Comparison of ENCODE assay signal across 1 cellular context in the genomic region with DNA sequence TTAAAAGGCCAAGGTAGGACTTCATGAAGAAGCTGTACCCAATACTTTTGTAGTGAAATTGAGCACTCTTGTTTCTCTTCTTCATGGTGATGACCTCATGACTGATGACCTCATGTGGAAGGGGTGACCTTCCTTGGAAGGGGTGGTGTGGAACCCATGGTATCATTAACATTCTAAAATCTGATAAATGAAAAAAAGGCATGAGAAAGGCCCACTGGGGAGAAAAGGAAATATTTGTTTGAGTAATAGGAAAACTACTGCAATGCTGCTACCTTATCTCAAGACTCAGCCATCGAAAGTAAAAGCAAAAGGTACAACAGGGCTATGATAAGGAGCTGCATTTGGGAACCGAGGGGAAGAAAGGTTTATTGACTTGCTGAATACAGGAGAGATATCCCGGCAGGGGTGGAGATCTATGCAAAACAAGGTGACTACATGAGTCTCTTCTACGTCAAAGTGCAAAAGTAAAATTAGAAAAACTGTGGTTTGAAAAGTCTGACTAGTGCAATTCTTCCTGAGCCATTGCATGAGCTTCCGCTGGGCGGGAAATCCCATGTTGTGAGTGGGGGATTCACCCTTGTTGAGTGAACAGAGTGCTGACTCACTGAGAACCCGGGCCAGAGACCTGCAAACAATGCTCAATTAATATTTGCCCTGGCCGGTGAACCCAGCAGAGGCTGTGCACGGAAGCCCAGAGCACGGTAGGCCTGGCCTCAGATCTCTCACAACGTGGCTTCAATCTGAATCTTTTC.
A peak's percentile ranks its signal among the peaks of the same experiment; 100 is the strongest.
TF ChIP-seq lines count a peak whose summit lies in the region.

No MANE protein-coding gene starts in this region.

TF ChIP-seq in HepG2, 621 proteins besides CTCF, POLR2A, EP300 and RAD21 (continued from another document and continues in another):
- peak; percentile 70 for TF ChIP-seq IRF2 (CRISPR knock-in tag; IDR thresholded peaks at IDR 0.05)
- TF ChIP-seq ZNF138 (CRISPR knock-in tag; IDR thresholded peaks at IDR 0.05; ENCODE audit: low read depth): no peak
- TF ChIP-seq, protein P1, sequence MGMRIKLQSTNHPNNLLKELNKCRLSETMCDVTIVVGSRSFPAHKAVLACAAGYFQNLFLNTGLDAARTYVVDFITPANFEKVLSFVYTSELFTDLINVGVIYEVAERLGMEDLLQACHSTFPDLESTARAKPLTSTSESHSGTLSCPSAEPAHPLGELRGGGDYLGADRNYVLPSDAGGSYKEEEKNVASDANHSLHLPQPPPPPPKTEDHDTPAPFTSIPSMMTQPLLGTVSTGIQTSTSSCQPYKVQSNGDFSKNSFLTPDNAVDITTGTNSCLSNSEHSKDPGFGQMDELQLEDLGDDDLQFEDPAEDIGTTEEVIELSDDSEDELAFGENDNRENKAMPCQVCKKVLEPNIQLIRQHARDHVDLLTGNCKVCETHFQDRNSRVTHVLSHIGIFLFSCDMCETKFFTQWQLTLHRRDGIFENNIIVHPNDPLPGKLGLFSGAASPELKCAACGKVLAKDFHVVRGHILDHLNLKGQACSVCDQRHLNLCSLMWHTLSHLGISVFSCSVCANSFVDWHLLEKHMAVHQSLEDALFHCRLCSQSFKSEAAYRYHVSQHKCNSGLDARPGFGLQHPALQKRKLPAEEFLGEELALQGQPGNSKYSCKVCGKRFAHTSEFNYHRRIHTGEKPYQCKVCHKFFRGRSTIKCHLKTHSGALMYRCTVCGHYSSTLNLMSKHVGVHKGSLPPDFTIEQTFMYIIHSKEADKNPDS (CRISPR knock-in tag; IDR thresholded peaks at IDR 0.05): no peak
- TF ChIP-seq, protein P2, sequence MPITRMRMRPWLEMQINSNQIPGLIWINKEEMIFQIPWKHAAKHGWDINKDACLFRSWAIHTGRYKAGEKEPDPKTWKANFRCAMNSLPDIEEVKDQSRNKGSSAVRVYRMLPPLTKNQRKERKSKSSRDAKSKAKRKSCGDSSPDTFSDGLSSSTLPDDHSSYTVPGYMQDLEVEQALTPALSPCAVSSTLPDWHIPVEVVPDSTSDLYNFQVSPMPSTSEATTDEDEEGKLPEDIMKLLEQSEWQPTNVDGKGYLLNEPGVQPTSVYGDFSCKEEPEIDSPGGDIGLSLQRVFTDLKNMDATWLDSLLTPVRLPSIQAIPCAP (CRISPR knock-in tag; IDR thresholded peaks at IDR 0.05; ENCODE audit: low read depth): no peak
- peak; percentile 18 for TF ChIP-seq STAG1 (CRISPR knock-in tag; IDR thresholded peaks at IDR 0.05)
- TF ChIP-seq ZNF615 (CRISPR knock-in tag; IDR thresholded peaks at IDR 0.05; ENCODE audit: borderline replicate concordance): 0 out of 2 replicates have a peak, but pooled peaks have one; percentile 53
- no peak for TF ChIP-seq ZNF891 (CRISPR knock-in tag; IDR thresholded peaks at IDR 0.05)
- TF ChIP-seq NCOA1 (CRISPR knock-in tag; IDR thresholded peaks at IDR 0.05): no peak
- TF ChIP-seq, protein P3, sequence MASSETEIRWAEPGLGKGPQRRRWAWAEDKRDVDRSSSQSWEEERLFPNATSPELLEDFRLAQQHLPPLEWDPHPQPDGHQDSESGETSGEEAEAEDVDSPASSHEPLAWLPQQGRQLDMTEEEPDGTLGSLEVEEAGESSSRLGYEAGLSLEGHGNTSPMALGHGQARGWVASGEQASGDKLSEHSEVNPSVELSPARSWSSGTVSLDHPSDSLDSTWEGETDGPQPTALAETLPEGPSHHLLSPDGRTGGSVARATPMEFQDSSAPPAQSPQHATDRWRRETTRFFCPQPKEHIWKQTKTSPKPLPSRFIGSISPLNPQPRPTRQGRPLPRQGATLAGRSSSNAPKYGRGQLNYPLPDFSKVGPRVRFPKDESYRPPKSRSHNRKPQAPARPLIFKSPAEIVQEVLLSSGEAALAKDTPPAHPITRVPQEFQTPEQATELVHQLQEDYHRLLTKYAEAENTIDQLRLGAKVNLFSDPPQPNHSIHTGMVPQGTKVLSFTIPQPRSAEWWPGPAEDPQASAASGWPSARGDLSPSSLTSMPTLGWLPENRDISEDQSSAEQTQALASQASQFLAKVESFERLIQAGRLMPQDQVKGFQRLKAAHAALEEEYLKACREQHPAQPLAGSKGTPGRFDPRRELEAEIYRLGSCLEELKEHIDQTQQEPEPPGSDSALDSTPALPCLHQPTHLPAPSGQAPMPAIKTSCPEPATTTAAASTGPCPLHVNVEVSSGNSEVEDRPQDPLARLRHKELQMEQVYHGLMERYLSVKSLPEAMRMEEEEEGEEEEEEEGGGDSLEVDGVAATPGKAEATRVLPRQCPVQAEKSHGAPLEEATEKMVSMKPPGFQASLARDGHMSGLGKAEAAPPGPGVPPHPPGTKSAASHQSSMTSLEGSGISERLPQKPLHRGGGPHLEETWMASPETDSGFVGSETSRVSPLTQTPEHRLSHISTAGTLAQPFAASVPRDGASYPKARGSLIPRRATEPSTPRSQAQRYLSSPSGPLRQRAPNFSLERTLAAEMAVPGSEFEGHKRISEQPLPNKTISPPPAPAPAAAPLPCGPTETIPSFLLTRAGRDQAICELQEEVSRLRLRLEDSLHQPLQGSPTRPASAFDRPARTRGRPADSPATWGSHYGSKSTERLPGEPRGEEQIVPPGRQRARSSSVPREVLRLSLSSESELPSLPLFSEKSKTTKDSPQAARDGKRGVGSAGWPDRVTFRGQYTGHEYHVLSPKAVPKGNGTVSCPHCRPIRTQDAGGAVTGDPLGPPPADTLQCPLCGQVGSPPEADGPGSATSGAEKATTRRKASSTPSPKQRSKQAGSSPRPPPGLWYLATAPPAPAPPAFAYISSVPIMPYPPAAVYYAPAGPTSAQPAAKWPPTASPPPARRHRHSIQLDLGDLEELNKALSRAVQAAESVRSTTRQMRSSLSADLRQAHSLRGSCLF (CRISPR knock-in tag; IDR thresholded peaks at IDR 0.05; ENCODE audit: borderline replicate concordance): peak; percentile 94
- TF ChIP-seq RXRB (CRISPR knock-in tag; IDR thresholded peaks at IDR 0.05; ENCODE audit: borderline replicate concordance): peak; percentile 82
- TF ChIP-seq MYNN (CRISPR knock-in tag; IDR thresholded peaks at IDR 0.05; ENCODE audit: low read depth): no peak
- TF ChIP-seq ARID2 (CRISPR knock-in tag; IDR thresholded peaks at IDR 0.05; ENCODE audit: borderline replicate concordance): peak; percentile 78; the same call in 1 of the 2 replicates
- TF ChIP-seq ZFP36L2 (CRISPR knock-in tag; IDR thresholded peaks at IDR 0.05): no peak
- TF ChIP-seq SIX4 (CRISPR knock-in tag; IDR thresholded peaks at IDR 0.05): no peak
- TF ChIP-seq ZFP36L1 (CRISPR knock-in tag; IDR thresholded peaks at IDR 0.05): no peak
- peak; percentile 86 for TF ChIP-seq PITX1 (CRISPR knock-in tag; IDR thresholded peaks at IDR 0.05)
- TF ChIP-seq AGO1 (IDR thresholded peaks at IDR 0.05; ENCODE audit: low read depth, low read length, poor library complexity, severe bottlenecking): no peak
- TF ChIP-seq, protein P4, sequence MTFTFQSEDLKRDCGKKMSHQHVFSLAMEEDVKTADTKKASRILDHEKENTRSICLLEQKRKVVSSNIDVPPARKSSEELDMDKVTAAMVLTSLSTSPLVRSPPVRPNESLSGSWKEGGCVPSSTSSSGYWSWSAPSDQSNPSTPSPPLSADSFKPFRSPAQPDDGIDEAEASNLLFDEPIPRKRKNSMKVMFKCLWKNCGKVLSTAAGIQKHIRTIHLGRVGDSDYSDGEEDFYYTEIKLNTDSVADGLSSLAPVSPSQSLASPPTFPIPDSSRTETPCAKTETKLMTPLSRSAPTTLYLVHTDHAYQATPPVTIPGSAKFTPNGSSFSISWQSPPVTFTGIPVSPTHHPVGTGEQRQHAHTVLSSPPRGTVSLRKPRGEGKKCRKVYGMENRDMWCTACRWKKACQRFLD (CRISPR knock-in tag; IDR thresholded peaks at IDR 0.05; ENCODE audit: borderline replicate concordance): no peak
- no peak for TF ChIP-seq ZNF512 (CRISPR knock-in tag; IDR thresholded peaks at IDR 0.05)
- TF ChIP-seq IKZF1 (IDR thresholded peaks at IDR 0.05): no peak
- TF ChIP-seq TRAFD1 (CRISPR knock-in tag; IDR thresholded peaks at IDR 0.05; ENCODE audit: borderline replicate concordance): peak; percentile 82; the same call in 1 of the 2 replicates
- 0 out of 2 replicates have a peak, but pooled peaks have one; percentile 32 for TF ChIP-seq ZNF543 (CRISPR knock-in tag; IDR thresholded peaks at IDR 0.05)
- TF ChIP-seq HDAC1 (CRISPR knock-in tag; IDR thresholded peaks at IDR 0.05): peak; percentile 77
- TF ChIP-seq, protein P5, sequence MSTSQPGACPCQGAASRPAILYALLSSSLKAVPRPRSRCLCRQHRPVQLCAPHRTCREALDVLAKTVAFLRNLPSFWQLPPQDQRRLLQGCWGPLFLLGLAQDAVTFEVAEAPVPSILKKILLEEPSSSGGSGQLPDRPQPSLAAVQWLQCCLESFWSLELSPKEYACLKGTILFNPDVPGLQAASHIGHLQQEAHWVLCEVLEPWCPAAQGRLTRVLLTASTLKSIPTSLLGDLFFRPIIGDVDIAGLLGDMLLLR (CRISPR knock-in tag; IDR thresholded peaks at IDR 0.05): no peak
- TF ChIP-seq, protein P6, sequence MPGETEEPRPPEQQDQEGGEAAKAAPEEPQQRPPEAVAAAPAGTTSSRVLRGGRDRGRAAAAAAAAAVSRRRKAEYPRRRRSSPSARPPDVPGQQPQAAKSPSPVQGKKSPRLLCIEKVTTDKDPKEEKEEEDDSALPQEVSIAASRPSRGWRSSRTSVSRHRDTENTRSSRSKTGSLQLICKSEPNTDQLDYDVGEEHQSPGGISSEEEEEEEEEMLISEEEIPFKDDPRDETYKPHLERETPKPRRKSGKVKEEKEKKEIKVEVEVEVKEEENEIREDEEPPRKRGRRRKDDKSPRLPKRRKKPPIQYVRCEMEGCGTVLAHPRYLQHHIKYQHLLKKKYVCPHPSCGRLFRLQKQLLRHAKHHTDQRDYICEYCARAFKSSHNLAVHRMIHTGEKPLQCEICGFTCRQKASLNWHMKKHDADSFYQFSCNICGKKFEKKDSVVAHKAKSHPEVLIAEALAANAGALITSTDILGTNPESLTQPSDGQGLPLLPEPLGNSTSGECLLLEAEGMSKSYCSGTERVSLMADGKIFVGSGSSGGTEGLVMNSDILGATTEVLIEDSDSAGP (CRISPR knock-in tag; IDR thresholded peaks at IDR 0.05; ENCODE audit: borderline replicate concordance): peak; percentile 64
- peak; percentile 62; the same call in 1 of the 2 replicates for TF ChIP-seq KLF15 (CRISPR knock-in tag; IDR thresholded peaks at IDR 0.05; ENCODE audit: borderline replicate concordance)
- TF ChIP-seq ZBTB20 (CRISPR knock-in tag; IDR thresholded peaks at IDR 0.05; ENCODE audit: borderline replicate concordance, low read depth): peak; percentile 85; the same call in 1 of the 2 replicates
- TF ChIP-seq ZBED4 (CRISPR knock-in tag; IDR thresholded peaks at IDR 0.05; ENCODE audit: borderline replicate concordance): peak; percentile 71; the same call in 1 of the 2 replicates
- TF ChIP-seq, protein P7, sequence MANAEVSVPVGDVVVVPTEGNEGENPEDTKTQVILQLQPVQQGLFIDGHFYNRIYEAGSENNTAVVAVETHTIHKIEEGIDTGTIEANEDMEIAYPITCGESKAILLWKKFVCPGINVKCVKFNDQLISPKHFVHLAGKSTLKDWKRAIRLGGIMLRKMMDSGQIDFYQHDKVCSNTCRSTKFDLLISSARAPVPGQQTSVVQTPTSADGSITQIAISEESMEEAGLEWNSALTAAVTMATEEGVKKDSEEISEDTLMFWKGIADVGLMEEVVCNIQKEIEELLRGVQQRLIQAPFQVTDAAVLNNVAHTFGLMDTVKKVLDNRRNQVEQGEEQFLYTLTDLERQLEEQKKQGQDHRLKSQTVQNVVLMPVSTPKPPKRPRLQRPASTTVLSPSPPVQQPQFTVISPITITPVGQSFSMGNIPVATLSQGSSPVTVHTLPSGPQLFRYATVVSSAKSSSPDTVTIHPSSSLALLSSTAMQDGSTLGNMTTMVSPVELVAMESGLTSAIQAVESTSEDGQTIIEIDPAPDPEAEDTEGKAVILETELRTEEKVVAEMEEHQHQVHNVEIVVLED (CRISPR knock-in tag; IDR thresholded peaks at IDR 0.05; ENCODE audit: borderline replicate concordance): peak; percentile 64; the same call in 1 of the 2 replicates
- peak; percentile 90 for TF ChIP-seq MAFF (IDR thresholded peaks at IDR 0.05; ENCODE audit: low read depth, low read length)
